In the genomic region with DNA sequence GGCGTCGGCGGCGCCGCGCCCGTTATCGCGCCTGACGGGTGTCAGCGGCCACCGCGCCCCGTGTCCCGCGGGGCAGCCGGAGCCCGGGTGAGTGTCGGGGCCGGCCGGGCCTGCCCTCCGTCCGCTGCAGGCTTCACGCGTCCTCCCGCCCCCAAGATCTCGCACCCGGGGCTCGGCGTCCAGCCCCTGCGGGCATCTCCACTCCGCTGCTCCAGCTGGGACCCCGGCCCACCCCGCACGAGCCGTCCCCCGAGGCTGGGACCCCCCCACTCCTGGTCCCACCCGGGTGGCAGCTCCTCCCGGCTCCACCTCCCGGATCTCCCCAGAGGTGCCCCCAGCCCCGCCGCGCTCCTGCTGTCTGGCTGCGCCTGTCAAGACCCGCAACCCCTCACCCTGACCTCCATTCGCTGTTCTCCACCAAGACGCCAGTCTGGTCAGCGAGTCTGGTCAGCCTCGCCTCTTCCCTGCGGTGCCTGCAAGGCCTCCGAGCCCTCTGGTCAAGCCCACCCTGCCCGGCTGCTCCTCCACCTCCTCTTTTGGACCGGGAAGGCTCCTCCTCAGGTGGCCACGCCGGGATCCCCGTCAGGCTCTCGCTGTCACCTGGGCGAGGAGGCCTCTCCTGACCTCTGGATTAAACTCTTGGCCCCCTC, we compare ENCODE assay signal across 1 cellular context.
TF ChIP-seq lines count a peak whose summit lies in the region.

No MANE protein-coding gene starts in this region.

TF ChIP-seq in GM23338, 12 proteins besides CTCF, POLR2A, EP300 and RAD21 (continued from another document):
- TF ChIP-seq REST (IDR thresholded peaks at IDR 0.05; ENCODE audit: unreplicated experiment) (no peak), JUNB (IDR thresholded peaks at IDR 0.05; ENCODE audit: unreplicated experiment) (no peak)
TF ChIP-seq in GM23338: peak in this region for 0.
